ENCODE assay signal across 8 cellular contexts in the genomic region with DNA sequence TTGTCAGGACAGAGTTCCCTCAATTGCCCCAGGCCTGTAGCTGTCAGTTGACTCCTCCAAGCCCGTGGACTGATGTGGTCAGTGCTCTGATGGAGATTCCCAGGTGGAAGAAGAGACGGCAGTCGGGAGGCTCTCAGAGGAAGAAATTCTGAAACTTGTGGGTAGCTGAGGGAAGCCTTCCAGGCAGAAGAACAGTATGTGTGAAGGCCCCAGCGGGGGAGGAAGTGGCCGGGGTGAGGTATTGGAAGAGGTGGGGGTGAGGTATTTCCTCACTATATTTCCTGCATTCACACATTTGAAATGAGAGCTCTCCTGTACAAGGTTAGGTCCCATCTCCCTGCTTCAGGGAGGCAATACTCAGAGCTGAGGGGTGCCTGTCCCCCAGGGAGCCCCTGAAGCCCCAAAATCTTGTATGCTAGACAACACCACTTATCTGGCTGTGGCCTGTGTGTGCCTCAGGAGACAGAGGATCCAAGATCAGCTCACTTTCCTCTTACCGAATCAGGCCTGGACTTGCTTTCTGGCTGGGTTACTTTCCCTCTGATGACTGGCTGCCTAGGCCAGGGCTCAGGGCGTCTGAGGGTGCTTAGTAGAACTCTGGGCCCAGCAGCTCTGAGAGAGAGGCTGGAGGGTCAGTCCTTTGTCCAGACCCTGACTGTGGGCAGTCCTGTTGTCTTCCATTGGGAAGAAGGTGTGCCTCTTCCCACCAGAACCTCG. TPM values are rescaled to one million over a fixed set of nuclear protein-coding genes. Genes with fewer than 3 reads are reported as not detected.
DNase-seq lines count a peak whose midpoint lies in the region; ATAC-seq and TF ChIP-seq lines count a peak whose summit lies in the region.

No MANE protein-coding gene starts in this region.

- peaks cover 17% of the 10 kb centered on the region for H3K4me1 ChIP-seq in DOHH2 (ENCODE audit: control insufficient read depth, low read length)

- H4K20me1 ChIP-seq in DOHH2 (ENCODE audit: control insufficient read depth, insufficient read depth, low read depth, low read length) = peaks cover 3% of the 10 kb centered on the region; the same call in 1 of the 2 replicates

- H3K36me3 ChIP-seq in DOHH2 (ENCODE audit: control insufficient read depth, low read length) (peaks cover 9% of the 10 kb centered on the region), brain microvascular endothelial cell (replicated peaks) (peaks cover 27% of the 10 kb centered on the region)

- H3K9me2 ChIP-seq in DOHH2 (replicated peaks; ENCODE audit: control insufficient read depth, low read length) = no peaks in the 10 kb centered on the region

- peak overlapping the region; percentile 31 for H3K4me2 ChIP-seq in DOHH2 (ENCODE audit: low read length)

- in situ Hi-C loops in brain microvascular endothelial cell (cut with HindIII; ENCODE audit: low pct_ligation_motif_present, low sequenced_read_pairs) = no loop called here

- H3K27ac ChIP-seq in DOHH2 (ENCODE audit: low read depth, low read length) (no peak overlapping the region), brain microvascular endothelial cell (no peak overlapping the region)

- 0 out of 2 replicates have a peak overlapping the region, but pooled peaks have one; percentile 5 for H3K4me3 ChIP-seq in DOHH2 (ENCODE audit: low read length)
- H3K4me3 ChIP-seq in brain microvascular endothelial cell (ENCODE audit: low read depth, low read length) = no peak overlapping the region

- H3K9me3 ChIP-seq in DOHH2 (ENCODE audit: control insufficient read depth, insufficient read depth, low read length) = no peaks in the 10 kb centered on the region

- ATAC-seq in left ventricle myocardium superior = peak; percentile 10

- H3F3A ChIP-seq in DOHH2 (ENCODE audit: control insufficient read depth, insufficient read depth) = no peaks in the 10 kb centered on the region

- no peaks in the 10 kb centered on the region for H3K27me3 ChIP-seq in DOHH2 (ENCODE audit: control insufficient read depth, low read length)
- H3K27me3 ChIP-seq in brain microvascular endothelial cell (replicated peaks) = no peaks in the 10 kb centered on the region

- DNase-seq in NCI-H226 (peak; percentile 32), left ventricle myocardium superior (no peak), brain microvascular endothelial cell (no peak), erythroblast (lab: John Stamatoyannopoulos, UW) (no peak), NCI-H526 (lab: John Stamatoyannopoulos, UW) (no peak)
- DNase-seq in activated T-helper 1 cell treated with anti-CD3 and anti-CD28 coated beads, Interleukin-2, amount 50 U/mL, for 16 hours (ENCODE audit: low read depth in 1 of 2, low spot score in 1 of 2) = peak; percentile 30 to 35
- peak; percentile 15 for DNase-seq in stimulated activated CD8-positive, alpha-beta memory T cell treated with anti-CD3 and anti-CD28 coated beads, Interleukin-12 subunit alpha, Interleukin-12 subunit beta, amount 100 ng/mL, for 4 hours (ENCODE audit: low read depth)

- TF ChIP-seq CTCF in DOHH2 (IDR thresholded peaks at IDR 0.05; ENCODE audit: low read depth, low read length, poor library complexity, severe bottlenecking) = no peak
- TF ChIP-seq CTCF in brain microvascular endothelial cell (IDR thresholded peaks at IDR 0.05; ENCODE audit: low read depth, low read length, missing control alignments) = no peak

- intact Hi-C loops in left ventricle myocardium superior (cut with micrococcal nuclease) = no loop called here

- TF ChIP-seq POLR2A in erythroblast (IDR thresholded peaks at IDR 0.05; ENCODE audit: low read length) = no peak

- peaks cover 22% of the 10 kb centered on the region for H3K79me2 ChIP-seq in DOHH2 (ENCODE audit: control insufficient read depth, low read length)

RNA-seq across cellular contexts. Expression of a gene that starts 49.3 kb away (rescaled TPM):
- total RNA-seq in left ventricle myocardium superior = 1,967 TPM

Comparison
In these comparisons a context has a peak if more than half of its experiments do, and no peak if none do; other contexts are left out.
1. DNase-seq: peak in NCI-H226 (single experiment), activated T-helper 1 cell treated with anti-CD3 and anti-CD28 coated beads, Interleukin-2, amount 50 U/mL, for 16 hours (2 of 2) and stimulated activated CD8-positive, alpha-beta memory T cell treated with anti-CD3 and anti-CD28 coated beads, Interleukin-12 subunit alpha, Interleukin-12 subunit beta, amount 100 ng/mL, for 4 hours (single experiment); none in left ventricle myocardium superior (single experiment), brain microvascular endothelial cell (single experiment), erythroblast (0 of 2) and NCI-H526 (0 of 2).